1 cellular context compared by ENCODE assay signal in genomic region chr19:2841858-2842574, GRCh38.
TF ChIP-seq lines count a peak whose summit lies in the region.

No MANE protein-coding gene starts in this region.

TF ChIP-seq in GM23338, 12 proteins besides CTCF, POLR2A, EP300 and RAD21 (continued from another document):
- TF ChIP-seq, protein P1, sequence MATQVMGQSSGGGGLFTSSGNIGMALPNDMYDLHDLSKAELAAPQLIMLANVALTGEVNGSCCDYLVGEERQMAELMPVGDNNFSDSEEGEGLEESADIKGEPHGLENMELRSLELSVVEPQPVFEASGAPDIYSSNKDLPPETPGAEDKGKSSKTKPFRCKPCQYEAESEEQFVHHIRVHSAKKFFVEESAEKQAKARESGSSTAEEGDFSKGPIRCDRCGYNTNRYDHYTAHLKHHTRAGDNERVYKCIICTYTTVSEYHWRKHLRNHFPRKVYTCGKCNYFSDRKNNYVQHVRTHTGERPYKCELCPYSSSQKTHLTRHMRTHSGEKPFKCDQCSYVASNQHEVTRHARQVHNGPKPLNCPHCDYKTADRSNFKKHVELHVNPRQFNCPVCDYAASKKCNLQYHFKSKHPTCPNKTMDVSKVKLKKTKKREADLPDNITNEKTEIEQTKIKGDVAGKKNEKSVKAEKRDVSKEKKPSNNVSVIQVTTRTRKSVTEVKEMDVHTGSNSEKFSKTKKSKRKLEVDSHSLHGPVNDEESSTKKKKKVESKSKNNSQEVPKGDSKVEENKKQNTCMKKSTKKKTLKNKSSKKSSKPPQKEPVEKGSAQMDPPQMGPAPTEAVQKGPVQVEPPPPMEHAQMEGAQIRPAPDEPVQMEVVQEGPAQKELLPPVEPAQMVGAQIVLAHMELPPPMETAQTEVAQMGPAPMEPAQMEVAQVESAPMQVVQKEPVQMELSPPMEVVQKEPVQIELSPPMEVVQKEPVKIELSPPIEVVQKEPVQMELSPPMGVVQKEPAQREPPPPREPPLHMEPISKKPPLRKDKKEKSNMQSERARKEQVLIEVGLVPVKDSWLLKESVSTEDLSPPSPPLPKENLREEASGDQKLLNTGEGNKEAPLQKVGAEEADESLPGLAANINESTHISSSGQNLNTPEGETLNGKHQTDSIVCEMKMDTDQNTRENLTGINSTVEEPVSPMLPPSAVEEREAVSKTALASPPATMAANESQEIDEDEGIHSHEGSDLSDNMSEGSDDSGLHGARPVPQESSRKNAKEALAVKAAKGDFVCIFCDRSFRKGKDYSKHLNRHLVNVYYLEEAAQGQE (IDR thresholded peaks at IDR 0.05; ENCODE audit: unreplicated experiment): no peak
- TF ChIP-seq STAT1 (IDR thresholded peaks at IDR 0.05; ENCODE audit: unreplicated experiment): no peak
- TF ChIP-seq ZNF114 (CRISPR knock-in tag; IDR thresholded peaks at IDR 0.05): no peak
- TF ChIP-seq NANOG (IDR thresholded peaks at IDR 0.05; ENCODE audit: borderline replicate concordance): no peak
- no peak for TF ChIP-seq POLR2AphosphoS5 (IDR thresholded peaks at IDR 0.05; ENCODE audit: low read depth)
- TF ChIP-seq, protein P2, sequence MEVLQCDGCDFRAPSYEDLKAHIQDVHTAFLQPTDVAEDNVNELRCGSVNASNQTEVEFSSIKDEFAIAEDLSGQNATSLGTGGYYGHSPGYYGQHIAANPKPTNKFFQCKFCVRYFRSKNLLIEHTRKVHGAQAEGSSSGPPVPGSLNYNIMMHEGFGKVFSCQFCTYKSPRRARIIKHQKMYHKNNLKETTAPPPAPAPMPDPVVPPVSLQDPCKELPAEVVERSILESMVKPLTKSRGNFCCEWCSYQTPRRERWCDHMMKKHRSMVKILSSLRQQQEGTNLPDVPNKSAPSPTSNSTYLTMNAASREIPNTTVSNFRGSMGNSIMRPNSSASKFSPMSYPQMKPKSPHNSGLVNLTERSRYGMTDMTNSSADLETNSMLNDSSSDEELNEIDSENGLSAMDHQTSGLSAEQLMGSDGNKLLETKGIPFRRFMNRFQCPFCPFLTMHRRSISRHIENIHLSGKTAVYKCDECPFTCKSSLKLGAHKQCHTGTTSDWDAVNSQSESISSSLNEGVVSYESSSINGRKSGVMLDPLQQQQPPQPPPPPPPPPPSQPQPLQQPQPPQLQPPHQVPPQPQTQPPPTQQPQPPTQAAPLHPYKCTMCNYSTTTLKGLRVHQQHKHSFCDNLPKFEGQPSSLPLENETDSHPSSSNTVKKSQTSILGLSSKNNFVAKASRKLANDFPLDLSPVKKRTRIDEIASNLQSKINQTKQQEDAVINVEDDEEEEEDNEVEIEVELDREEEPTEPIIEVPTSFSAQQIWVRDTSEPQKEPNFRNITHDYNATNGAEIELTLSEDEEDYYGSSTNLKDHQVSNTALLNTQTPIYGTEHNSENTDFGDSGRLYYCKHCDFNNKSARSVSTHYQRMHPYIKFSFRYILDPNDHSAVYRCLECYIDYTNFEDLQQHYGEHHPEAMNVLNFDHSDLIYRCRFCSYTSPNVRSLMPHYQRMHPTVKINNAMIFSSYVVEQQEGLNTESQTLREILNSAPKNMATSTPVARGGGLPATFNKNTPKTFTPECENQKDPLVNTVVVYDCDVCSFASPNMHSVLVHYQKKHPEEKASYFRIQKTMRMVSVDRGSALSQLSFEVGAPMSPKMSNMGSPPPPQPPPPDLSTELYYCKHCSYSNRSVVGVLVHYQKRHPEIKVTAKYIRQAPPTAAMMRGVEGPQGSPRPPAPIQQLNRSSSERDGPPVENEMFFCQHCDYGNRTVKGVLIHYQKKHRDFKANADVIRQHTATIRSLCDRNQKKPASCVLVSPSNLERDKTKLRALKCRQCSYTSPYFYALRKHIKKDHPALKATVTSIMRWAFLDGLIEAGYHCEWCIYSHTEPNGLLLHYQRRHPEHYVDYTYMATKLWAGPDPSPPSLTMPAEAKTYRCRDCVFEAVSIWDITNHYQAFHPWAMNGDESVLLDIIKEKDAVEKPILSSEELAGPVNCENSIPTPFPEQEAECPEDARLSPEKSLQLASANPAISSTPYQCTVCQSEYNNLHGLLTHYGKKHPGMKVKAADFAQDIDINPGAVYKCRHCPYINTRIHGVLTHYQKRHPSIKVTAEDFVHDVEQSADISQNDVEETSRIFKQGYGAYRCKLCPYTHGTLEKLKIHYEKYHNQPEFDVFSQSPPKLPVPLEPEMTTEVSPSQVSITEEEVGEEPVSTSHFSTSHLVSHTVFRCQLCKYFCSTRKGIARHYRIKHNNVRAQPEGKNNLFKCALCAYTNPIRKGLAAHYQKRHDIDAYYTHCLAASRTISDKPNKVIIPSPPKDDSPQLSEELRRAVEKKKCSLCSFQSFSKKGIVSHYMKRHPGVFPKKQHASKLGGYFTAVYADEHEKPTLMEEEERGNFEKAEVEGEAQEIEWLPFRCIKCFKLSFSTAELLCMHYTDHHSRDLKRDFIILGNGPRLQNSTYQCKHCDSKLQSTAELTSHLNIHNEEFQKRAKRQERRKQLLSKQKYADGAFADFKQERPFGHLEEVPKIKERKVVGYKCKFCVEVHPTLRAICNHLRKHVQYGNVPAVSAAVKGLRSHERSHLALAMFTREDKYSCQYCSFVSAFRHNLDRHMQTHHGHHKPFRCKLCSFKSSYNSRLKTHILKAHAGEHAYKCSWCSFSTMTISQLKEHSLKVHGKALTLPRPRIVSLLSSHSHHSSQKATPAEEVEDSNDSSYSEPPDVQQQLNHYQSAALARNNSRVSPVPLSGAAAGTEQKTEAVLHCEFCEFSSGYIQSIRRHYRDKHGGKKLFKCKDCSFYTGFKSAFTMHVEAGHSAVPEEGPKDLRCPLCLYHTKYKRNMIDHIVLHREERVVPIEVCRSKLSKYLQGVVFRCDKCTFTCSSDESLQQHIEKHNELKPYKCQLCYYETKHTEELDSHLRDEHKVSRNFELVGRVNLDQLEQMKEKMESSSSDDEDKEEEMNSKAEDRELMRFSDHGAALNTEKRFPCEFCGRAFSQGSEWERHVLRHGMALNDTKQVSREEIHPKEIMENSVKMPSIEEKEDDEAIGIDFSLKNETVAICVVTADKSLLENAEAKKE (CRISPR knock-in tag; IDR thresholded peaks at IDR 0.05): no peak
- TF ChIP-seq JUNB (IDR thresholded peaks at IDR 0.05; ENCODE audit: unreplicated experiment): no peak
- TF ChIP-seq, protein P3, sequence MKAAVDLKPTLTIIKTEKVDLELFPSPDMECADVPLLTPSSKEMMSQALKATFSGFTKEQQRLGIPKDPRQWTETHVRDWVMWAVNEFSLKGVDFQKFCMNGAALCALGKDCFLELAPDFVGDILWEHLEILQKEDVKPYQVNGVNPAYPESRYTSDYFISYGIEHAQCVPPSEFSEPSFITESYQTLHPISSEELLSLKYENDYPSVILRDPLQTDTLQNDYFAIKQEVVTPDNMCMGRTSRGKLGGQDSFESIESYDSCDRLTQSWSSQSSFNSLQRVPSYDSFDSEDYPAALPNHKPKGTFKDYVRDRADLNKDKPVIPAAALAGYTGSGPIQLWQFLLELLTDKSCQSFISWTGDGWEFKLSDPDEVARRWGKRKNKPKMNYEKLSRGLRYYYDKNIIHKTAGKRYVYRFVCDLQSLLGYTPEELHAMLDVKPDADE (IDR thresholded peaks at IDR 0.05): no peak
- no peak for TF ChIP-seq CREB1 (CRISPR knock-in tag; IDR thresholded peaks at IDR 0.05; ENCODE audit: low read depth)
TF ChIP-seq in GM23338: peak in this region for 0.
